Comparison of ENCODE assay signal across 24 cellular contexts in the genomic region with DNA sequence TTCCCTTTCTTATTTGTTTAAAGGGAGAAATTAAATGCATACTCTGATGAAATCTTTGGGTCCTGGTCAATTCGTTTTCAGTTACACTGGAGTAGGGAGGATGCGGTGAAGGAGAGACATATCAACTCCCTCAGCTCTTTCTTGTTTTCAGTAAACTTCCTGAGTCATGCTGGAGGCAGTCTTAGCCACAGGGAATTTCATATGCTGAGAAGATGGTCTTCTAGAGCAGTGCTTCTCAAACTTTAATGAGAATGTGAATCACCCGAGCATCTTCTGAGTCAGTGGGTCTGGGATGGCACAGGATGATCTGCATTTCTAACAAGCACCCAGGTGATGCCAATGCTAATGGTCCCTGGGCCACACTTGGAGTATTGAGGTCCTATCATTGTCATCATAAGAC.
DNase-seq lines count a peak whose midpoint lies in the region; FAIRE-seq and TF ChIP-seq lines count a peak whose summit lies in the region.
"Had no signal": no experiment of that assay in that cellular context is flagged by ENCODE, and none has a peak within 500 bp of the region (broad histone marks: within the 10 kb centered on the region; RNA-seq: fewer than 3 reads in every experiment).

No MANE protein-coding gene starts in this region.

- no peaks in the 10 kb centered on the region for H3K9me3 ChIP-seq in astrocyte (ENCODE audit: insufficient read depth, low read depth, low read length)
- H3K9me3 ChIP-seq: A549, colonic mucosa, upper lobe of right lung had no signal

- no peaks in the 10 kb centered on the region for H3K27me3 ChIP-seq in astrocyte (ENCODE audit: insufficient read depth, low read length)
- H3K27me3 ChIP-seq: colonic mucosa, heart left ventricle, upper lobe of right lung had no signal

- peaks cover 9% of the 10 kb centered on the region for H3K4me1 Mint-ChIP-seq in astrocyte (ENCODE audit: low read depth, unreplicated experiment)
- H3K4me1 Mint-ChIP-seq: activated naive CD8-positive, alpha-beta T cell treated with anti-CD3 and anti-CD28 coated beads, Interleukin-2, amount 10 ng/mL, durations not matched to agents 7 days and 5 days; WTC11 had no signal

- FAIRE-seq in astrocyte (lab: Jason Lieb, UNC) = peak; percentile 73
- FAIRE-seq: A549, G401.6 had no signal

- no peaks in the 10 kb centered on the region for H3K36me3 ChIP-seq in astrocyte (ENCODE audit: insufficient read depth, low read length)
- H3K36me3 ChIP-seq: colonic mucosa, heart left ventricle, upper lobe of right lung had no signal

- no peak for TF ChIP-seq CTCF in AG09309 (IDR thresholded peaks at IDR 0.05; ENCODE audit: control insufficient read depth, insufficient read depth, low read depth, low read length, missing control alignments)
- no peak for TF ChIP-seq CTCF in astrocyte (IDR thresholded peaks at IDR 0.05; ENCODE audit: insufficient read depth, low read depth, low read length)
- no peak for TF ChIP-seq CTCF in foreskin fibroblast (IDR thresholded peaks at IDR 0.05; ENCODE audit: low read depth, low read length)

- no peak overlapping the region for H3K27ac Mint-ChIP-seq in astrocyte (ENCODE audit: unreplicated experiment)
- H3K27ac Mint-ChIP-seq: activated naive CD8-positive, alpha-beta T cell treated with anti-CD3 and anti-CD28 coated beads, Interleukin-2, amount 10 ng/mL, durations not matched to agents 7 days and 5 days; endodermal cell; natural killer cell treated with Interleukin-12 subunit alpha and Interleukin-12 subunit beta and Interleukin-15 and Interleukin-18, amount 100 ng/mL, for 72 hours; WTC11 had no signal

- H3K4me1 ChIP-seq in astrocyte (ENCODE audit: insufficient read depth, low read length) = no peaks in the 10 kb centered on the region
- H3K4me1 ChIP-seq: A549, colonic mucosa, heart left ventricle, upper lobe of right lung had no signal

- peak; percentile 24 for DNase-seq in AG09309 (ENCODE audit: low read depth)
- peak; percentile 22 for DNase-seq in HS-5 (ENCODE audit: low read depth)
- DNase-seq in astrocyte (ENCODE audit: low read depth) = peak; percentile 2
- peak; percentile 10 to 63 for DNase-seq in foreskin fibroblast
- DNase-seq in islet precursor cell = no peak
- DNase-seq in GDM1 (lab: John Stamatoyannopoulos, UW) = no peak
- DNase-seq in cortex of kidney (lab: John Stamatoyannopoulos, UW) = no peak
- no peak for DNase-seq in NCI-H524 (lab: John Stamatoyannopoulos, UW)
- DNase-seq: activated CD4-positive, alpha-beta T cell treated with anti-CD3 and anti-CD28 coated beads, Interleukin-2, amount 50 U/mL, for 48 hours; activated CD8-positive, alpha-beta memory T cell treated with anti-CD3 and anti-CD28 coated beads, Interleukin-2, amount 50 U/mL, for 48 hours; activated naive CD8-positive, alpha-beta T cell treated with anti-CD3 and anti-CD28 coated beads, Interleukin-2, amount 10 ng/mL, durations not matched to agents 7 days and 5 days; colonic mucosa; endodermal cell; heart left ventricle; midbrain; NCI-H1417 treated with DMSO at 0.1 percent for 48 hours; NCI-H524 treated with DMSO at 0.1 percent for 48 hours; posterior cingulate gyrus; upper lobe of right lung had no signal

- H3K79me2 ChIP-seq in astrocyte (ENCODE audit: insufficient read depth, low read length) = no peaks in the 10 kb centered on the region

- no peak overlapping the region for H3K4me3 Mint-ChIP-seq in astrocyte (ENCODE audit: unreplicated experiment)
- H3K4me3 Mint-ChIP-seq: activated naive CD8-positive, alpha-beta T cell treated with anti-CD3 and anti-CD28 coated beads, Interleukin-2, amount 10 ng/mL, durations not matched to agents 7 days and 5 days; endodermal cell; natural killer cell treated with Interleukin-12 subunit alpha and Interleukin-12 subunit beta and Interleukin-15 and Interleukin-18, amount 100 ng/mL, for 72 hours; WTC11 had no signal

- H3K36me3 Mint-ChIP-seq in astrocyte (ENCODE audit: low read depth, unreplicated experiment) = no peaks in the 10 kb centered on the region
- H3K36me3 Mint-ChIP-seq: activated naive CD8-positive, alpha-beta T cell treated with anti-CD3 and anti-CD28 coated beads, Interleukin-2, amount 10 ng/mL, durations not matched to agents 7 days and 5 days; natural killer cell treated with Interleukin-12 subunit alpha and Interleukin-12 subunit beta and Interleukin-15 and Interleukin-18, amount 100 ng/mL, for 72 hours; WTC11 had no signal

- H3K9ac ChIP-seq in astrocyte (ENCODE audit: low read length) = no peak overlapping the region

- H3K4me3 ChIP-seq in AG09309 (ENCODE audit: control insufficient read depth, low read depth, low read length) = no peak overlapping the region
- no peak overlapping the region for H3K4me3 ChIP-seq in astrocyte (ENCODE audit: insufficient read depth, low read depth, low read length)
- H3K4me3 ChIP-seq in foreskin fibroblast (ENCODE audit: low read depth in 1 of 2, low read length in 2 of 2) = peak overlapping the region in 1 of 2 donors; percentile 27
- H3K4me3 ChIP-seq: A549, colonic mucosa, heart left ventricle, upper lobe of right lung had no signal

- no peak overlapping the region for H3K4me2 ChIP-seq in astrocyte (ENCODE audit: low read length)
- H3K4me2 ChIP-seq: A549 had no signal

- H3K27ac ChIP-seq in astrocyte (ENCODE audit: low read depth, low read length) = no peak overlapping the region
- H3K27ac ChIP-seq: A549, C4-2B, colonic mucosa, heart left ventricle, upper lobe of right lung had no signal

- no peak overlapping the region for H2AFZ ChIP-seq in astrocyte (ENCODE audit: low read depth, low read length)

- H4K20me1 ChIP-seq in astrocyte (ENCODE audit: insufficient read depth, low read length) = no peaks in the 10 kb centered on the region

- H3K9me3 Mint-ChIP-seq in astrocyte (ENCODE audit: unreplicated experiment) = peaks cover 2% of the 10 kb centered on the region
- H3K9me3 Mint-ChIP-seq: endodermal cell; natural killer cell treated with Interleukin-12 subunit alpha and Interleukin-12 subunit beta and Interleukin-15 and Interleukin-18, amount 100 ng/mL, for 72 hours had no signal

- no peaks in the 10 kb centered on the region for H3K27me3 Mint-ChIP-seq in astrocyte (ENCODE audit: low read depth, unreplicated experiment)
- H3K27me3 Mint-ChIP-seq: activated naive CD8-positive, alpha-beta T cell treated with anti-CD3 and anti-CD28 coated beads, Interleukin-2, amount 10 ng/mL, durations not matched to agents 7 days and 5 days had no signal

Comparison
In these comparisons a context has a peak if more than half of its experiments do, and no peak if none do; other contexts are left out.
1. DNase-seq: peak in AG09309 (single experiment), HS-5 (single experiment), astrocyte (single experiment) and foreskin fibroblast (2 of 2); none in islet precursor cell (single experiment), GDM1 (single experiment), cortex of kidney (single experiment) and NCI-H524 (0 of 2).